ENCODE assay signal across 22 cellular contexts in genomic region chr11:20623258-20623657, GRCh38. TPM values are rescaled to one million over a fixed set of nuclear protein-coding genes. Genes with fewer than 3 reads are reported as not detected.
"Had no signal": no experiment of that assay in that cellular context is flagged by ENCODE, and none has a peak within 500 bp of the region (broad histone marks: within the 10 kb centered on the region; RNA-seq: fewer than 3 reads in every experiment).

No MANE protein-coding gene starts in this region.

- H3K27me3 ChIP-seq: colonic mucosa, neural progenitor cell, ovary, sigmoid colon had no signal

- H3K4me2 ChIP-seq: neural progenitor cell had no signal

- H3K36me3 ChIP-seq: colonic mucosa, esophagus muscularis mucosa, neural progenitor cell, ovary, sigmoid colon, spleen, upper lobe of right lung had no signal

- ATAC-seq: activated CD8-positive, alpha-beta T cell treated with anti-CD3 and anti-CD28 coated beads for 36 hours; activated naive CD4-positive, alpha-beta T cell treated with anti-CD3 and anti-CD28 coated beads, Interleukin-2, amount 50 U/mL, for 72 hours; left colon; stimulated activated naive CD8-positive, alpha-beta T cell treated with anti-CD3 and anti-CD28 coated beads, Interleukin-15, amount 100 ng/mL, for 72 hours; upper lobe of right lung; WTC11 had no signal

- H2AFZ ChIP-seq: neural progenitor cell had no signal

- DNase-seq: activated CD4-positive, alpha-beta T cell treated with anti-CD3 and anti-CD28 coated beads for 4 hours; activated CD8-positive, alpha-beta memory T cell treated with anti-CD3 and anti-CD28 coated beads, Interleukin-2, amount 50 U/mL, for 4 hours; activated CD8-positive, alpha-beta T cell treated with anti-CD3 and anti-CD28 coated beads for 36 hours; activated gamma-delta T cell; activated T-cell treated with anti-CD3 and anti-CD28 coated beads, Interleukin-2, amount 50 U/mL, for 48 hours; central memory CD4-positive, alpha-beta T cell; colonic mucosa; head of caudate nucleus; left colon; ovary; sigmoid colon; spleen; stimulated activated naive CD8-positive, alpha-beta T cell treated with anti-CD3 and anti-CD28 coated beads, Interleukin-15, amount 100 ng/mL, for 72 hours; T-helper 1 cell; T1000; upper lobe of right lung had no signal

- H3K9ac ChIP-seq: neural progenitor cell had no signal

- H3K4me3 ChIP-seq: colonic mucosa, esophagus muscularis mucosa, neural progenitor cell, ovary, sigmoid colon, spleen, upper lobe of right lung had no signal

- H3K27ac ChIP-seq: colonic mucosa, esophagus muscularis mucosa, neural progenitor cell, ovary, sigmoid colon, spleen, upper lobe of right lung had no signal

- H3K4me1 ChIP-seq: colonic mucosa, esophagus muscularis mucosa, neural progenitor cell, sigmoid colon, spleen, upper lobe of right lung had no signal

- H3K9me3 ChIP-seq: colonic mucosa, esophagus muscularis mucosa, ovary, sigmoid colon, spleen, upper lobe of right lung had no signal

RNA-seq across cellular contexts. Expression of gene SLC6A5, which starts 23.9 kb away (rescaled TPM):
- total RNA-seq: activated CD8-positive, alpha-beta T cell treated with anti-CD3 and anti-CD28 coated beads for 36 hours; activated naive CD4-positive, alpha-beta T cell treated with anti-CD3 and anti-CD28 coated beads, Interleukin-2, amount 50 U/mL, for 72 hours; colonic mucosa; esophagus muscularis mucosa; left colon; lung microvascular endothelial cell; ovary; pulmonary artery endothelial cell; sigmoid colon; spleen; upper lobe of right lung; WTC11 had no signal
- polyA plus RNA-seq: spleen had no signal

RNA-seq across cellular contexts. Expression of gene NELL1, which starts 46.1 kb away (rescaled TPM):
- total RNA-seq: activated CD8-positive, alpha-beta T cell treated with anti-CD3 and anti-CD28 coated beads for 36 hours; activated naive CD4-positive, alpha-beta T cell treated with anti-CD3 and anti-CD28 coated beads, Interleukin-2, amount 50 U/mL, for 72 hours; lung microvascular endothelial cell; pulmonary artery endothelial cell; upper lobe of right lung had no signal
- polyA plus RNA-seq: spleen had no signal
